Comparison of ENCODE assay signal across 19 cellular contexts in genomic region chr4:70712604-70713452, GRCh38. TPM values are rescaled to one million over a fixed set of nuclear protein-coding genes. Genes with fewer than 3 reads are reported as not detected.
DNase-seq lines count a peak whose midpoint lies in the region; ATAC-seq and TF ChIP-seq lines count a peak whose summit lies in the region.
"Had no signal": no experiment of that assay in that cellular context is flagged by ENCODE, and none has a peak within 500 bp of the region (broad histone marks: within the 10 kb centered on the region; RNA-seq: fewer than 3 reads in every experiment).

No MANE protein-coding gene starts in this region.

- no peaks in the 10 kb centered on the region for H3K36me3 ChIP-seq in smooth muscle cell (ENCODE audit: low read depth)
- H3K36me3 ChIP-seq: breast epithelium, thoracic aorta had no signal

- H3K9me3 ChIP-seq in smooth muscle cell (replicated peaks; ENCODE audit: low read depth): no peaks in the 10 kb centered on the region
- H3K9me3 ChIP-seq: breast epithelium, thoracic aorta had no signal

- H3K4me3 ChIP-seq in GM12865 (ENCODE audit: low read depth, low read length): peak overlapping the region; percentile 30
- H3K4me3 ChIP-seq in smooth muscle cell: no peak overlapping the region
- H3K4me3 ChIP-seq: breast epithelium, GM23248, thoracic aorta had no signal

- H3K27me3 Mint-ChIP-seq in dendritic cell treated with granulocyte-macrophage colony-stimulating factor and Interleukin-4, amounts not matched to agents 40 ng/mL and 50 ng/mL, for 4 days: no peaks in the 10 kb centered on the region
- no peaks in the 10 kb centered on the region for H3K27me3 Mint-ChIP-seq in T-helper 2 cell treated with Interferon-gamma antibody and Interleukin-4, amounts not matched to agents 5 μg/mL and 100 μg/mL, for 36 hours (ENCODE audit: low read depth)
- H3K27me3 Mint-ChIP-seq: activated CD8-positive, alpha-beta memory T cell treated with anti-CD3 and anti-CD28 coated beads, Interleukin-2, amount 10 ng/mL, durations not matched to agents 7 days and 5 days; activated naive CD4-positive, alpha-beta T cell treated with anti-CD3 and anti-CD28 coated beads, Interleukin-2, amount 10 ng/mL, durations not matched to agents 7 days and 5 days had no signal

- H2AFZ ChIP-seq in smooth muscle cell (ENCODE audit: low read depth): no peak overlapping the region
- H2AFZ ChIP-seq: GM23248, parathyroid adenoma had no signal

- peaks cover 38% of the 10 kb centered on the region for H4K20me1 ChIP-seq in smooth muscle cell (ENCODE audit: low read depth)

- H3K4me3 Mint-ChIP-seq in dendritic cell treated with granulocyte-macrophage colony-stimulating factor and Interleukin-4, amounts not matched to agents 40 ng/mL and 50 ng/mL, for 4 days: peak overlapping the region; percentile 44
- no peak overlapping the region for H3K4me3 Mint-ChIP-seq in T-helper 2 cell treated with Interferon-gamma antibody and Interleukin-4, amounts not matched to agents 5 μg/mL and 100 μg/mL, for 36 hours
- H3K4me3 Mint-ChIP-seq: activated CD8-positive, alpha-beta memory T cell treated with anti-CD3 and anti-CD28 coated beads, Interleukin-2, amount 10 ng/mL, durations not matched to agents 7 days and 5 days; activated naive CD4-positive, alpha-beta T cell treated with anti-CD3 and anti-CD28 coated beads, Interleukin-2, amount 10 ng/mL, durations not matched to agents 7 days and 5 days had no signal

- no peaks in the 10 kb centered on the region for H3K27me3 ChIP-seq in smooth muscle cell (ENCODE audit: low read depth)
- H3K27me3 ChIP-seq: breast epithelium had no signal

- no peaks in the 10 kb centered on the region for H3K36me3 Mint-ChIP-seq in dendritic cell treated with granulocyte-macrophage colony-stimulating factor and Interleukin-4, amounts not matched to agents 40 ng/mL and 50 ng/mL, for 4 days (ENCODE audit: low read depth)
- H3K36me3 Mint-ChIP-seq in T-helper 2 cell treated with Interferon-gamma antibody and Interleukin-4, amounts not matched to agents 5 μg/mL and 100 μg/mL, for 36 hours (ENCODE audit: low read depth): no peaks in the 10 kb centered on the region
- H3K36me3 Mint-ChIP-seq: activated CD8-positive, alpha-beta memory T cell treated with anti-CD3 and anti-CD28 coated beads, Interleukin-2, amount 10 ng/mL, durations not matched to agents 7 days and 5 days had no signal

- peaks cover 3% of the 10 kb centered on the region for H3F3A ChIP-seq in smooth muscle cell (ENCODE audit: low read depth)

- WGBS in smooth muscle cell (ENCODE audit: low lambda C conversion rate): 89% methylated on average over 7 of the region's 7 CpGs

- peaks cover 57% of the 10 kb centered on the region for H3K4me1 Mint-ChIP-seq in dendritic cell treated with granulocyte-macrophage colony-stimulating factor and Interleukin-4, amounts not matched to agents 40 ng/mL and 50 ng/mL, for 4 days (ENCODE audit: low read depth)
- H3K4me1 Mint-ChIP-seq in T-helper 2 cell treated with Interferon-gamma antibody and Interleukin-4, amounts not matched to agents 5 μg/mL and 100 μg/mL, for 36 hours (ENCODE audit: low read depth): peaks cover 20% of the 10 kb centered on the region

- no peak for TF ChIP-seq CTCF in GM12865 (IDR thresholded peaks at IDR 0.05; ENCODE audit: insufficient read depth, low read depth, low read length, missing control alignments)
- no peak for TF ChIP-seq CTCF in smooth muscle cell (IDR thresholded peaks at IDR 0.05; ENCODE audit: borderline replicate concordance, insufficient read depth, poor library complexity, severe bottlenecking)

- DNase-seq in GM12865 (ENCODE audit: low read depth): no peak
- DNase-seq in smooth muscle cell (lab: John Stamatoyannopoulos, UW; ENCODE audit: unreplicated experiment): no peak
- DNase-seq in DMS79 treated with DMSO at 0.1 percent for 48 hours (lab: John Stamatoyannopoulos, UW): no peak
- no peak for DNase-seq in A172 (ENCODE audit: low spot score)
- no peak for DNase-seq in GM19238 (ENCODE audit: insufficient read length, low spot score)
- DNase-seq in T-helper 2 cell treated with Interferon-gamma antibody and Interleukin-4, amounts not matched to agents 5 μg/mL and 100 μg/mL, for 36 hours (ENCODE audit: low spot score): no peak
- DNase-seq: activated CD8-positive, alpha-beta memory T cell treated with anti-CD3 and anti-CD28 coated beads, Interleukin-2, amount 10 ng/mL, durations not matched to agents 7 days and 5 days; activated naive CD4-positive, alpha-beta T cell treated with anti-CD3 and anti-CD28 coated beads, Interleukin-2, amount 10 ng/mL, durations not matched to agents 7 days and 5 days; DMS53; effector CD8-positive, alpha-beta T cell; NCI-H2171; NK-92 treated with Interleukin-12 subunit alpha and Interleukin-12 subunit beta, amount 100 ng/mL, for 24 hours; stimulated activated CD4-positive, alpha-beta T cell treated with anti-CD3 and anti-CD28 coated beads, Interleukin-12 subunit alpha, Interleukin-12 subunit beta, amount 100 ng/mL, for 4 hours had no signal

- ATAC-seq in HG03175 (IDR thresholded peaks at IDR 0.05; ENCODE audit: unreplicated experiment): peak; percentile 0
- ATAC-seq: activated CD8-positive, alpha-beta memory T cell treated with anti-CD3 and anti-CD28 coated beads, Interleukin-2, amount 10 ng/mL, durations not matched to agents 7 days and 5 days had no signal

- H3K4me2 ChIP-seq in smooth muscle cell: no peak overlapping the region

- H3K27ac ChIP-seq in smooth muscle cell (ENCODE audit: low read depth): peak overlapping the region; percentile 32
- H3K27ac ChIP-seq: breast epithelium, GM23248, parathyroid adenoma, thoracic aorta had no signal

- peaks cover 84% of the 10 kb centered on the region for H3K79me2 ChIP-seq in smooth muscle cell (ENCODE audit: low read depth)

- H3K9me3 Mint-ChIP-seq in dendritic cell treated with granulocyte-macrophage colony-stimulating factor and Interleukin-4, amounts not matched to agents 40 ng/mL and 50 ng/mL, for 4 days: no peaks in the 10 kb centered on the region
- H3K9me3 Mint-ChIP-seq in T-helper 2 cell treated with Interferon-gamma antibody and Interleukin-4, amounts not matched to agents 5 μg/mL and 100 μg/mL, for 36 hours: no peaks in the 10 kb centered on the region
- H3K9me3 Mint-ChIP-seq: activated naive CD4-positive, alpha-beta T cell treated with anti-CD3 and anti-CD28 coated beads, Interleukin-2, amount 10 ng/mL, durations not matched to agents 7 days and 5 days had no signal

- intact Hi-C loops in dendritic cell treated with granulocyte-macrophage colony-stimulating factor and Interleukin-4, amounts not matched to agents 40 ng/mL and 50 ng/mL, for 4 days (cut with micrococcal nuclease): loop anchor here (1.0 to 5.0 kb wide), 2 partner anchors 8 to 34 kb away; no protein-coding TSS in a partner anchor

- peaks cover 3% of the 10 kb centered on the region for H3K4me1 ChIP-seq in smooth muscle cell (ENCODE audit: low read depth)
- H3K4me1 ChIP-seq: breast epithelium, parathyroid adenoma had no signal

- H3K9ac ChIP-seq in smooth muscle cell (ENCODE audit: low read depth): no peak overlapping the region
- H3K9ac ChIP-seq: GM23248, parathyroid adenoma had no signal

- H3K27ac Mint-ChIP-seq in dendritic cell treated with granulocyte-macrophage colony-stimulating factor and Interleukin-4, amounts not matched to agents 40 ng/mL and 50 ng/mL, for 4 days: peak overlapping the region; percentile 84
- no peak overlapping the region for H3K27ac Mint-ChIP-seq in T-helper 2 cell treated with Interferon-gamma antibody and Interleukin-4, amounts not matched to agents 5 μg/mL and 100 μg/mL, for 36 hours
- H3K27ac Mint-ChIP-seq: activated CD8-positive, alpha-beta memory T cell treated with anti-CD3 and anti-CD28 coated beads, Interleukin-2, amount 10 ng/mL, durations not matched to agents 7 days and 5 days; activated naive CD4-positive, alpha-beta T cell treated with anti-CD3 and anti-CD28 coated beads, Interleukin-2, amount 10 ng/mL, durations not matched to agents 7 days and 5 days had no signal

RNA-seq across cellular contexts. Expression of gene RUFY3, which starts 8.9 kb away (rescaled TPM):
- 42.8 and 49.2 TPM in 2 replicates for total RNA-seq in smooth muscle cell
- 22.2 and 23.6 TPM in 2 replicates for polyA plus RNA-seq in smooth muscle cell
- 28.1 and 28.5 TPM in 2 replicates for total RNA-seq in A172 (2014; rRNA removed; shearing (Covaris generic))

RNA-seq across cellular contexts. Expression of gene UTP3, which starts 24.5 kb away (rescaled TPM):
- total RNA-seq in smooth muscle cell: 15.2 and 18.8 TPM in 2 replicates
- 11.8 and 14.3 TPM in 2 replicates for polyA plus RNA-seq in smooth muscle cell
- total RNA-seq in A172 (2014; rRNA removed; shearing (Covaris generic)): 15.6 and 16.4 TPM in 2 replicates

RNA-seq across cellular contexts. Expression of gene JCHAIN, which starts 46.5 kb away (rescaled TPM):
- not detected in 2 replicates for total RNA-seq in smooth muscle cell
- not detected in 2 replicates for polyA plus RNA-seq in smooth muscle cell
- not detected in 2 replicates for total RNA-seq in A172 (2014; rRNA removed; shearing (Covaris generic))
- total RNA-seq: activated CD8-positive, alpha-beta memory T cell treated with anti-CD3 and anti-CD28 coated beads, Interleukin-2, amount 10 ng/mL, durations not matched to agents 7 days and 5 days had no signal
